8 cellular contexts compared by ENCODE assay signal in genomic region chr19:34404109-34404909, GRCh38. TPM values are rescaled to one million over a fixed set of nuclear protein-coding genes. Genes with fewer than 3 reads are reported as not detected.
DNase-seq lines count a peak whose midpoint lies in the region; ATAC-seq, FAIRE-seq and TF ChIP-seq lines count a peak whose summit lies in the region.

Gene PDCD2L, plus strand, starts transcription at chr19:34404399. Its CDS starts 32 bp downstream, at chr19:34404431.

- peak within 1 kb of the TSS; percentile 20 for H3K18ac ChIP-seq in IMR-90 (ENCODE audit: low read depth, low read length)

- in situ Hi-C loops in IMR-90 (cut with MboI; ENCODE audit: low sequenced_read_pairs): no loop called here

- peak within 1 kb of the TSS; percentile 89 for H3K4me2 ChIP-seq in IMR-90 (ENCODE audit: low read depth, low read length)
- peak within 1 kb of the TSS; percentile 62 for H3K4me2 ChIP-seq in OCI-LY7 (ENCODE audit: low read length)

- H3K36me3 ChIP-seq in IMR-90 (ENCODE audit: control insufficient read depth, insufficient read depth, low read length): peaks cover 17% of the 10 kb centered on the region
- peaks cover 39% of the 10 kb centered on the region for H3K36me3 ChIP-seq in OCI-LY7 (ENCODE audit: insufficient read depth, low read length)
- H3K36me3 ChIP-seq in mucosa of rectum (ENCODE audit: control insufficient read depth in 2 of 2, insufficient read depth in 2 of 2, low read length in 2 of 2): peaks cover 13 to 15% of the 10 kb centered on the region in 2 donors

- CTCF ChIA-PET in IMR-90 (lab: Yijun Ruan, JAX) (no interaction called here), OCI-LY7 (lab: Charles Lee; ENCODE audit: unreplicated experiment) (no interaction called here)

- peak within 1 kb of the TSS; percentile 40 for H2BK5ac ChIP-seq in IMR-90 (ENCODE audit: low read depth, low read length, poor library complexity, severe bottlenecking)

- ATAC-seq in GM21528 (IDR thresholded peaks at IDR 0.05; ENCODE audit: low FRiP score, unreplicated experiment) (peak; percentile 67), IMR-90 (ENCODE audit: low read depth) (peak; percentile 99)

- H3K23ac ChIP-seq in IMR-90 (ENCODE audit: low read depth, low read length): peak within 1 kb of the TSS; percentile 73; the same call in 1 of the 2 replicates

- H3K4me1 ChIP-seq in IMR-90 (ENCODE audit: control insufficient read depth, insufficient read depth, low read length): peaks cover 2% of the 10 kb centered on the region; the same call in 1 of the 2 replicates
- H3K4me1 ChIP-seq in OCI-LY7 (ENCODE audit: insufficient read depth, low read length, poor library complexity, severe bottlenecking): peaks cover 33% of the 10 kb centered on the region
- peaks cover 0 to 12% of the 10 kb centered on the region in 2 donors for H3K4me1 ChIP-seq in mucosa of rectum (ENCODE audit: control insufficient read depth in 2 of 2, insufficient read depth in 2 of 2, low read length in 2 of 2)

- WGBS in IMR-90 (ENCODE audit: extremely low coverage in 2 of 2, insufficient read length in 1 of 2), 2 experiments: 0% methylated on average over 18 of the region's 69 CpGs; no CpG with 5 or more reads in 1 of the 2 experiments

- H3K9me3 ChIP-seq in IMR-90 (ENCODE audit: control insufficient read depth, insufficient read depth, low read length) (no peaks in the 10 kb centered on the region), OCI-LY7 (ENCODE audit: low read length) (no peaks in the 10 kb centered on the region), mucosa of rectum (ENCODE audit: control insufficient read depth in 2 of 2, low read length in 2 of 2) (no peaks in the 10 kb centered on the region)

- H4K91ac ChIP-seq in IMR-90 (ENCODE audit: insufficient read depth, low read depth, low read length): no peak within 1 kb of the TSS; the same call in none of the 2 replicates

- intact Hi-C loops in IMR-90 (cut with micrococcal nuclease) (loop anchor here (1.0 to 5.0 kb wide), 3 partner anchors 27 to 97 kb away; partner anchors contain the start of gene GPI), OCI-LY7 (cut with micrococcal nuclease; ENCODE audit: unreplicated experiment) (loop anchor here (2.0 kb wide), 1 partner anchor 24 kb away; the partner anchor contains the start of gene UBA2)

- BruUV-seq in IMR-90 (replicated peaks; lab: Mats Ljungman, UMichigan): no TSS peak
- no TSS peak for BruUV-seq in OCI-LY7 (replicated peaks; lab: Mats Ljungman, UMichigan)

- H2BK20ac ChIP-seq in IMR-90 (ENCODE audit: low read depth, low read length): no peak within 1 kb of the TSS

- H3K14ac ChIP-seq in IMR-90 (replicated peaks; ENCODE audit: low read depth, low read length): peak within 1 kb of the TSS; percentile 86

- peak within 1 kb of the TSS; percentile 45 for H4K5ac ChIP-seq in IMR-90 (ENCODE audit: low read depth, low read length)

- peak within 1 kb of the TSS; percentile 51; the same call in 1 of the 2 replicates for H3K56ac ChIP-seq in IMR-90 (ENCODE audit: extremely low read depth, insufficient read depth, low read length)

- no peak for TF ChIP-seq POLR2A in IMR-90 (IDR thresholded peaks at IDR 0.05; ENCODE audit: low read depth, low read length)

- H3K9me1 ChIP-seq in IMR-90 (ENCODE audit: insufficient read depth, low read length): no peaks in the 10 kb centered on the region; the same call in 1 of the 2 replicates

- no peak within 1 kb of the TSS for H2BK120ac ChIP-seq in IMR-90 (ENCODE audit: low read depth, low read length)

- TF ChIP-seq CTCF in D721Med (IDR thresholded peaks at IDR 0.05; ENCODE audit: insufficient read depth, missing control alignments) (no peak), IMR-90 (conservative IDR thresholded peaks at IDR 0.05; ENCODE audit: low read depth, low read length) (no peak), OCI-LY7 (conservative IDR thresholded peaks at IDR 0.05; ENCODE audit: low read length) (no peak), epithelial cell of proximal tubule (conservative IDR thresholded peaks at IDR 0.05; ENCODE audit: low read depth, low read length) (no peak)

- H3K4me3 ChIP-seq in IMR-90 (ENCODE audit: insufficient read depth, low read depth, low read length): peak within 1 kb of the TSS; percentile 93
- peak within 1 kb of the TSS; percentile 84 for H3K4me3 ChIP-seq in OCI-LY7 (ENCODE audit: low read depth, low read length, poor library complexity, severe bottlenecking)
- peak within 1 kb of the TSS; percentile 86 for H3K4me3 ChIP-seq in epithelial cell of proximal tubule (ENCODE audit: low read depth, low read length)
- peak within 1 kb of the TSS; percentile 91 to 93 for H3K4me3 ChIP-seq in mucosa of rectum (ENCODE audit: low read length in 2 of 2)

- H3K79me1 ChIP-seq in IMR-90 (ENCODE audit: low read depth in 1 of 2, low read length in 2 of 2): peaks cover 3 to 12% of the 10 kb centered on the region in 2 experiments; a peak in 2 of 4 replicates

- H3K9me2 ChIP-seq in OCI-LY7 (ENCODE audit: insufficient read depth, low read length): no peaks in the 10 kb centered on the region

- H4K20me1 ChIP-seq in IMR-90 (ENCODE audit: insufficient read depth, low read length) (no peaks in the 10 kb centered on the region; the same call in 1 of the 2 replicates), OCI-LY7 (ENCODE audit: insufficient read depth, low read length) (no peaks in the 10 kb centered on the region)

- H2BK15ac ChIP-seq in IMR-90 (ENCODE audit: low read depth, low read length): no peak within 1 kb of the TSS

- peak within 1 kb of the TSS; percentile 57 for H3K4ac ChIP-seq in IMR-90 (ENCODE audit: low read depth, low read length)

- dilution Hi-C loops in IMR-90 (cut with HindIII; ENCODE audit: low sequenced_read_pairs, unreplicated experiment): no loop called here

- no peak within 1 kb of the TSS; the same call in 1 of the 2 replicates for H2AK5ac ChIP-seq in IMR-90 (ENCODE audit: low read depth, low read length)

- DNase-seq in D721Med (ENCODE audit: insufficient read length, low spot score) (peak; percentile 96), IMR-90 (peak; percentile 85), OCI-LY7 (ENCODE audit: low spot score) (peak; percentile 94), activated T-cell treated with anti-CD3 and anti-CD28 coated beads for 1 hour (ENCODE audit: low read depth) (peak; percentile 93), epithelial cell of proximal tubule (ENCODE audit: low read depth) (peak; percentile 32)
- peak; percentile 83 to 84 for DNase-seq in stimulated activated CD8-positive, alpha-beta memory T cell treated with anti-CD3 and anti-CD28 coated beads, Interleukin-4, amount 100 ng/mL, for 4 hours (ENCODE audit: low read depth in 2 of 2, low spot score in 1 of 2)

- FAIRE-seq in D721Med (lab: Jason Lieb, UNC): no peak

- peak within 1 kb of the TSS; percentile 98 for H2AFZ ChIP-seq in IMR-90 (replicated peaks; ENCODE audit: low read length, poor library complexity)
- H2AFZ ChIP-seq in OCI-LY7 (ENCODE audit: low read length): peak within 1 kb of the TSS; percentile 75; the same call in 1 of the 2 replicates

- H3K9ac ChIP-seq in IMR-90 (ENCODE audit: low read depth, low read length) (peak within 1 kb of the TSS; percentile 80), mucosa of rectum (ENCODE audit: low read depth in 1 of 2, low read length in 2 of 2) (peak within 1 kb of the TSS; percentile 79 to 83)

- 0 out of 2 replicates have a peak, but pooled peaks have one; percentile 13 for TF ChIP-seq RAD21 in IMR-90 (IDR thresholded peaks at IDR 0.05; ENCODE audit: low read length)

- H3K27me3 ChIP-seq in IMR-90 (ENCODE audit: control insufficient read depth, insufficient read depth, low read length) (no peaks in the 10 kb centered on the region), mucosa of rectum (ENCODE audit: control insufficient read depth in 2 of 2, insufficient read depth in 2 of 2, low read length in 2 of 2) (no peaks in the 10 kb centered on the region)

- H3K79me2 ChIP-seq in OCI-LY7 (ENCODE audit: insufficient read depth, low read depth, low read length): peaks cover 30% of the 10 kb centered on the region

- peak within 1 kb of the TSS; percentile 56 for H2AK9ac ChIP-seq in IMR-90 (replicated peaks; ENCODE audit: low read depth, low read length, poor library complexity)

- POLR2A ChIA-PET in IMR-90 (lab: Charles Lee; ENCODE audit: unreplicated experiment) (interaction anchor here (0.7 kb wide), 1 partner anchor 11 kb away, joined by 5 read pairs; no protein-coding TSS in a partner anchor), OCI-LY7 (lab: Charles Lee) (no interaction called here)

- peak within 1 kb of the TSS; percentile 59; the same call in 1 of the 2 replicates for H3K27ac ChIP-seq in IMR-90 (ENCODE audit: insufficient read depth, low read length)
- peak within 1 kb of the TSS; percentile 32 for H3K27ac ChIP-seq in OCI-LY7 (ENCODE audit: low read depth, low read length, poor library complexity, severe bottlenecking)
- H3K27ac ChIP-seq in mucosa of rectum (ENCODE audit: low read depth in 2 of 2, low read length in 2 of 2): peak within 1 kb of the TSS; percentile 5 to 48

- H4K8ac ChIP-seq in IMR-90 (ENCODE audit: low read depth in 2 of 2, low read length in 2 of 2): peak within 1 kb of the TSS; percentile 74 to 91

TF ChIP-seq in IMR-90, 13 proteins besides CTCF, POLR2A, EP300 and RAD21:
- peak; percentile 83; the same call in 1 of the 2 replicates for TF ChIP-seq MXI1 (IDR thresholded peaks at IDR 0.05; ENCODE audit: borderline replicate concordance, low read depth, low read length)
- TF ChIP-seq CEBPB (IDR thresholded peaks at IDR 0.05; ENCODE audit: low read depth, low read length): no peak
- TF ChIP-seq MAZ (IDR thresholded peaks at IDR 0.05; ENCODE audit: borderline replicate concordance, low read depth, low read length): no peak; the same call in 1 of the 2 replicates
- no peak for TF ChIP-seq USF2 (IDR thresholded peaks at IDR 0.05; ENCODE audit: low read depth, low read length)

RNA-seq across cellular contexts. Expression of gene PDCD2L, which starts in this region (rescaled TPM):
- total RNA-seq in IMR-90 (2012; rRNA removed): 10.6 and 12.2 TPM in 2 replicates
- polyA plus RNA-seq in IMR-90 (2012; rRNA removed): 12.1 and 13.0 TPM in 2 replicates
- polyA plus RNA-seq in IMR-90 (2012; cell fraction: cytosol; rRNA removed): 11.7 and 13.0 TPM in 2 replicates
- 6.2 and 6.9 TPM in 2 replicates for polyA plus RNA-seq in IMR-90 (2012; cell fraction: nucleus; rRNA removed; ENCODE audit: low replicate concordance)
- 22.4 and 30.0 TPM in 2 replicates for total RNA-seq in OCI-LY7 (2014; rRNA removed; shearing (Covaris generic))
- total RNA-seq in OCI-LY7 (2022): 22.6 and 27.5 TPM in 2 replicates
- 16.4 and 38.5 TPM in 2 replicates for total RNA-seq in epithelial cell of proximal tubule

Comparison
In these comparisons a context has a peak if more than half of its experiments do, and no peak if none do; other contexts are left out.
1. Peak in every context shown above with its lines: DNase-seq, ATAC-seq, H3K4me3 ChIP-seq and H3K27ac ChIP-seq.
2. DNase-seq: peak in every context shown above with its lines; median percentile 96 in D721Med; 94 in OCI-LY7; 93 in activated T-cell treated with anti-CD3 and anti-CD28 coated beads for 1 hour; 85 in IMR-90; 84 in stimulated activated CD8-positive, alpha-beta memory T cell treated with anti-CD3 and anti-CD28 coated beads, Interleukin-4, amount 100 ng/mL, for 4 hours; 32 in epithelial cell of proximal tubule.